In genomic region chr17:4806420-4806769, GRCh38 we compare ENCODE assay signal across 8 cellular contexts. TPM values are rescaled to one million over a fixed set of nuclear protein-coding genes. Genes with fewer than 3 reads are reported as not detected.
DNase-seq lines count a peak whose midpoint lies in the region; ATAC-seq, FAIRE-seq and TF ChIP-seq lines count a peak whose summit lies in the region.

No MANE protein-coding gene starts in this region.

- intact Hi-C loops in vagina (cut with DNase I) = no loop called here

- H3K27me3 ChIP-seq in HAP-1 (ENCODE audit: low read depth) (no peaks in the 10 kb centered on the region), lung (ENCODE audit: control insufficient read depth, insufficient read depth) (no peaks in the 10 kb centered on the region), vagina (no peaks in the 10 kb centered on the region)

- ATAC-seq in lung (ENCODE audit: insufficient read depth, low FRiP score) = no peak
- no peak for ATAC-seq in GM18517 (IDR thresholded peaks at IDR 0.05; ENCODE audit: unreplicated experiment)

- peaks cover 17% of the 10 kb centered on the region for H3K36me3 ChIP-seq in HAP-1 (replicated peaks)
- peaks cover 0 to 2% of the 10 kb centered on the region in 2 donors for H3K36me3 ChIP-seq in lung (ENCODE audit: control insufficient read depth in 2 of 2, insufficient read depth in 2 of 2, low read length in 2 of 2)
- H3K36me3 ChIP-seq in vagina = no peaks in the 10 kb centered on the region

- DNase-seq in AG10803 (ENCODE audit: low read depth) (no peak), HAP-1 (ENCODE audit: low spot score in 2 of 2) (peak; percentile 51 to 65), astrocyte of the cerebellum (ENCODE audit: low read depth) (no peak), lung (ENCODE audit: low spot score) (no peak), vagina (ENCODE audit: extremely low spot score in 2 of 2) (no peak), C1 segment of cervical spinal cord (lab: John Stamatoyannopoulos, UW) (no peak), GM12892 (ENCODE audit: insufficient read length) (no peak)

- in situ Hi-C loops in HAP-1 (cut with MboI; ENCODE audit: low sequenced_read_pairs) (no loop called here), astrocyte of the cerebellum (cut with HindIII; ENCODE audit: low sequenced_read_pairs) (no loop called here)

- H3K9me3 ChIP-seq in HAP-1 (no peaks in the 10 kb centered on the region), lung (ENCODE audit: control insufficient read depth in 2 of 2, insufficient read depth in 1 of 2, low read length in 1 of 2) (no peaks in the 10 kb centered on the region), vagina (no peaks in the 10 kb centered on the region)

- H3K4me1 ChIP-seq in HAP-1 (no peaks in the 10 kb centered on the region), lung (ENCODE audit: control insufficient read depth in 2 of 2, insufficient read depth in 2 of 2, low read length in 2 of 2) (peaks cover 4 to 11% of the 10 kb centered on the region in 2 donors), vagina (peaks cover 24% of the 10 kb centered on the region)

- 4% methylated on average over 14 of the region's 14 CpGs for WGBS in lung, 2 donors

- no peak for TF ChIP-seq POLR2A in vagina (IDR thresholded peaks at IDR 0.05)
- TF ChIP-seq POLR2A in GM12892 (IDR thresholded peaks at IDR 0.05; ENCODE audit: low read depth, low read length) = no peak

- peak overlapping the region; percentile 71 for H3K4me3 ChIP-seq in AG10803 (ENCODE audit: low read length)
- peak overlapping the region; percentile 44 for H3K4me3 ChIP-seq in HAP-1
- peak overlapping the region; percentile 72 for H3K4me3 ChIP-seq in astrocyte of the cerebellum (ENCODE audit: low read depth, low read length)
- peak overlapping the region; percentile 75 for H3K4me3 ChIP-seq in lung
- H3K4me3 ChIP-seq in vagina = peak overlapping the region; percentile 95 to 96

- FAIRE-seq in GM12892 (lab: Jason Lieb, UNC) = no peak

- H3K27ac ChIP-seq in lung (ENCODE audit: low read depth in 1 of 2, low read length in 1 of 2) (peak overlapping the region in 1 of 2 donors; percentile 60), vagina (peak overlapping the region; percentile 42)

- no peak for TF ChIP-seq CTCF in AG10803 (conservative IDR thresholded peaks at IDR 0.05; ENCODE audit: low read length)
- no peak for TF ChIP-seq CTCF in astrocyte of the cerebellum (IDR thresholded peaks at IDR 0.05; ENCODE audit: low read depth, low read length, missing control alignments)
- TF ChIP-seq CTCF in lung (IDR thresholded peaks at IDR 0.05; ENCODE audit: control extremely low read depth, extremely low read depth) = no peak
- no peak for TF ChIP-seq CTCF in vagina (IDR thresholded peaks at IDR 0.05)

RNA-seq across cellular contexts. Expression of gene PLD2, which starts 0.6 kb away (rescaled TPM):
- 10 to 100 TPM; 27.1 to 42.3 TPM for total RNA-seq in lung
- 10 to 100 TPM; 18.0 to 22.4 TPM for polyA plus RNA-seq in lung
- total RNA-seq in vagina = 63.6 TPM
- 11.3 TPM for polyA plus RNA-seq in GM12892 (2012; ENCODE audit: missing spikeins)

RNA-seq across cellular contexts. Expression of gene PSMB6, which starts 10.4 kb away (rescaled TPM):
- total RNA-seq in lung = 100 to 1,000 TPM in 1 of 2 donors, 10 to 100 TPM in 1; 63.7 to 141 TPM
- 100 to 1,000 TPM; 172 to 237 TPM for polyA plus RNA-seq in lung
- total RNA-seq in vagina = 110 TPM
- polyA plus RNA-seq in GM12892 (2012; ENCODE audit: missing spikeins) = 143 TPM

RNA-seq across cellular contexts. Expression of gene GLTPD2, which starts 17.6 kb away (rescaled TPM):
- total RNA-seq in lung (under 1 TPM in 1 of 2 donors, not detected in 1; 0.34 TPM), vagina (not detected)
- polyA plus RNA-seq in lung = under 1 TPM in 1 of 2 donors, not detected in 1; 0.41 TPM
- polyA plus RNA-seq in GM12892 (2012; ENCODE audit: missing spikeins) = not detected

RNA-seq across cellular contexts. Expression of gene VMO1, which starts 20.2 kb away (rescaled TPM):
- total RNA-seq in lung (10 to 100 TPM in 1 of 2 donors, 1 to 10 TPM in 1; 2.1 to 14.0 TPM), vagina (12.5 TPM)
- polyA plus RNA-seq in lung = 10 to 100 TPM; 21.3 to 21.8 TPM
- not detected for polyA plus RNA-seq in GM12892 (2012; ENCODE audit: missing spikeins)

Comparison
In these comparisons a context has a peak if more than half of its experiments do, and no peak if none do; other contexts are left out.
1. DNase-seq: peak in HAP-1 (2 of 2); none in AG10803 (single experiment), astrocyte of the cerebellum (single experiment), lung (single experiment), vagina (0 of 2), C1 segment of cervical spinal cord (0 of 14) and GM12892 (single experiment).
2. H3K4me3 ChIP-seq: peak in every context shown above with its lines; median percentile 96 in vagina; 75 in lung; 72 in astrocyte of the cerebellum; 71 in AG10803; 44 in HAP-1.